Comparison of ENCODE assay signal across 12 cellular contexts in genomic region chr2:163157891-163158511, GRCh38.
DNase-seq lines count a peak whose midpoint lies in the region; ATAC-seq, FAIRE-seq and TF ChIP-seq lines count a peak whose summit lies in the region.
"Had no signal": no experiment of that assay in that cellular context is flagged by ENCODE, and none has a peak within 500 bp of the region (broad histone marks: within the 10 kb centered on the region; RNA-seq: fewer than 3 reads in every experiment).

No MANE protein-coding gene starts in this region.

- CTCF ChIA-PET in SK-N-SH (lab: Yijun Ruan, JAX), result interaction anchor here (0.6 to 2.6 kb wide), 6 partner anchors 11 to 1439 kb away, joined by 3 to 10 read pairs (median 3); no protein-coding TSS in a partner anchor

- TF ChIP-seq EP300 in SK-N-SH (IDR thresholded peaks at IDR 0.05; ENCODE audit: borderline replicate concordance in 1 of 2, low read depth in 1 of 2, low read length in 1 of 2), result no peak

- WGBS in SK-N-SH (ENCODE audit: low lambda C conversion rate), result 68% methylated on average over 1 of the region's 1 CpG
- WGBS in psoas muscle, 3 donors, result 90 to 100% (median 91%) methylated on average over 1 of the region's 1 CpG

- no peak overlapping the region for H3K4me3 ChIP-seq in SK-N-SH (ENCODE audit: low read depth in 2 of 2, low read length in 1 of 2)
- H3K4me3 ChIP-seq in psoas muscle, result no peak overlapping the region
- H3K4me3 ChIP-seq: hepatocyte, upper lobe of left lung had no signal

- TF ChIP-seq CTCF in SK-N-SH (IDR thresholded peaks at IDR 0.05), result no peak
- no peak for TF ChIP-seq CTCF in psoas muscle (IDR thresholded peaks at IDR 0.05)

- H3K27ac ChIP-seq in SK-N-SH (ENCODE audit: low read depth in 2 of 2, low read length in 1 of 2), result no peak overlapping the region
- no peak overlapping the region for H3K27ac ChIP-seq in psoas muscle
- H3K27ac ChIP-seq: hepatocyte, upper lobe of left lung had no signal

- intact Hi-C loops in psoas muscle (cut with DNase I), result no loop called here
- intact Hi-C loops in head of caudate nucleus (cut with DNase I), result no loop called here

- no peak overlapping the region for H3K4me2 ChIP-seq in SK-N-SH
- H3K4me2 ChIP-seq: hepatocyte had no signal

- DNase-seq in SK-N-SH (no peak), SW480 (ENCODE audit: low spot score) (peak; percentile 2), fibroblast of peridontal ligament (ENCODE audit: extremely low read depth) (peak; percentile 55), urothelium cell line (ENCODE audit: low spot score) (peak; percentile 6), psoas muscle (no peak), NCI-H446 treated with DMSO at 0.1 percent for 48 hours (lab: John Stamatoyannopoulos, UW) (no peak), head of caudate nucleus (no peak)
- DNase-seq: activated naive CD8-positive, alpha-beta T cell treated with anti-CD3 and anti-CD28 coated beads, Interleukin-2, amount 10 ng/mL, durations not matched to agents 7 days and 5 days; occipital lobe; upper lobe of left lung had no signal

- peaks cover 9% of the 10 kb centered on the region for H3F3A ChIP-seq in SK-N-SH (replicated peaks; ENCODE audit: insufficient read depth)

- H3K27me3 ChIP-seq in SK-N-SH (ENCODE audit: insufficient read depth) (no peaks in the 10 kb centered on the region), psoas muscle (ENCODE audit: insufficient read depth in 3 of 3, low read length in 2 of 3) (no peaks in the 10 kb centered on the region)
- H3K27me3 ChIP-seq: hepatocyte, upper lobe of left lung had no signal

- no peaks in the 10 kb centered on the region for H3K9me2 ChIP-seq in SK-N-SH

- H3K9ac ChIP-seq in SK-N-SH, result no peak overlapping the region

- H4K20me1 ChIP-seq in SK-N-SH (ENCODE audit: insufficient read depth), result no peaks in the 10 kb centered on the region

- POLR2A ChIA-PET in SK-N-SH (lab: Yijun Ruan, JAX), result no interaction called here

- H3K4me1 ChIP-seq in SK-N-SH (ENCODE audit: control insufficient read depth in 1 of 2, insufficient read depth in 2 of 2, low read depth in 1 of 2, low read length in 1 of 2) (peaks cover 0 to 3% of the 10 kb centered on the region in 2 experiments; a peak in 1 of 4 replicates), psoas muscle (no peaks in the 10 kb centered on the region)
- H3K4me1 ChIP-seq: upper lobe of left lung had no signal

- H3K9me3 ChIP-seq in SK-N-SH (no peaks in the 10 kb centered on the region), psoas muscle (no peaks in the 10 kb centered on the region)
- H3K9me3 ChIP-seq: upper lobe of left lung had no signal

- H3K36me3 ChIP-seq in SK-N-SH (replicated peaks in 1 of 2; ENCODE audit: control insufficient read depth in 1 of 2, insufficient read depth in 2 of 2, low read length in 1 of 2), result no peaks in the 10 kb centered on the region
- no peaks in the 10 kb centered on the region for H3K36me3 ChIP-seq in psoas muscle (ENCODE audit: insufficient read depth in 1 of 2, low read depth in 1 of 2)
- H3K36me3 ChIP-seq: upper lobe of left lung had no signal

- peak; percentile 92 for ATAC-seq in SK-N-SH treated with all-trans-retinoic acid at 6 μM for 48 hours
- ATAC-seq in psoas muscle, result no peak

- H3K79me2 ChIP-seq in SK-N-SH (ENCODE audit: insufficient read depth), result no peaks in the 10 kb centered on the region
- H3K79me2 ChIP-seq: hepatocyte had no signal

- TF ChIP-seq RAD21 in SK-N-SH (IDR thresholded peaks at IDR 0.05; ENCODE audit: low read length), result no peak

- H2AFZ ChIP-seq in SK-N-SH (ENCODE audit: low read depth), result no peak overlapping the region
- H2AFZ ChIP-seq: hepatocyte had no signal

- no peak for FAIRE-seq in urothelium cell line (lab: Jason Lieb, UNC)

TF ChIP-seq in SK-N-SH treated with all-trans-retinoic acid at 6 μM for 48 hours, 23 proteins besides CTCF, POLR2A, EP300 and RAD21 (continues in another document):
- TF ChIP-seq ZNF70 (CRISPR knock-in tag; IDR thresholded peaks at IDR 0.05) (no peak), ZFP3 (CRISPR knock-in tag; IDR thresholded peaks at IDR 0.05) (no peak), BACH2 (CRISPR knock-in tag; IDR thresholded peaks at IDR 0.05; ENCODE audit: borderline replicate concordance) (no peak), CSRNP3 (CRISPR knock-in tag; IDR thresholded peaks at IDR 0.05) (no peak), TSHZ2 (CRISPR knock-in tag; IDR thresholded peaks at IDR 0.05) (no peak), ZNF565 (CRISPR knock-in tag; conservative IDR thresholded peaks at IDR 0.05; ENCODE audit: low read depth) (no peak), ZNF8 (CRISPR knock-in tag; IDR thresholded peaks at IDR 0.05) (peak; percentile 8; the same call in 1 of the 2 replicates)

TF ChIP-seq in SK-N-SH, 30 proteins besides CTCF, POLR2A, EP300 and RAD21:
- TF ChIP-seq MAX (IDR thresholded peaks at IDR 0.05; ENCODE audit: low read depth) (no peak), YY1 (IDR thresholded peaks at IDR 0.05; ENCODE audit: low read depth) (no peak), SIN3A (IDR thresholded peaks at IDR 0.05; ENCODE audit: borderline replicate concordance, low read depth, low read length) (no peak), ZBTB33 (IDR thresholded peaks at IDR 0.05; ENCODE audit: borderline replicate concordance, low read depth) (no peak), NRF1 (IDR thresholded peaks at IDR 0.05; ENCODE audit: low read depth, low read length) (no peak), FOXM1 (IDR thresholded peaks at IDR 0.05; ENCODE audit: low read depth) (no peak), PBX3 (IDR thresholded peaks at IDR 0.05) (no peak), MXI1 (IDR thresholded peaks at IDR 0.05; ENCODE audit: low read depth, low read length) (no peak), RXRA (IDR thresholded peaks at IDR 0.05; ENCODE audit: borderline replicate concordance, low read depth) (no peak), TEAD4 (IDR thresholded peaks at IDR 0.05; ENCODE audit: borderline replicate concordance, insufficient read depth) (no peak), RFX5 (IDR thresholded peaks at IDR 0.05; ENCODE audit: low read length) (no peak)
TF ChIP-seq in SK-N-SH: peak in this region for 0.

Comparison
In these comparisons a context has a peak if more than half of its experiments do, and no peak if none do; other contexts are left out.
1. DNase-seq: peak in SW480 (single experiment), fibroblast of peridontal ligament (single experiment) and urothelium cell line (single experiment); none in SK-N-SH (single experiment), psoas muscle (0 of 2), NCI-H446 treated with DMSO at 0.1 percent for 48 hours (single experiment) and head of caudate nucleus (0 of 42).